In the genomic region with DNA sequence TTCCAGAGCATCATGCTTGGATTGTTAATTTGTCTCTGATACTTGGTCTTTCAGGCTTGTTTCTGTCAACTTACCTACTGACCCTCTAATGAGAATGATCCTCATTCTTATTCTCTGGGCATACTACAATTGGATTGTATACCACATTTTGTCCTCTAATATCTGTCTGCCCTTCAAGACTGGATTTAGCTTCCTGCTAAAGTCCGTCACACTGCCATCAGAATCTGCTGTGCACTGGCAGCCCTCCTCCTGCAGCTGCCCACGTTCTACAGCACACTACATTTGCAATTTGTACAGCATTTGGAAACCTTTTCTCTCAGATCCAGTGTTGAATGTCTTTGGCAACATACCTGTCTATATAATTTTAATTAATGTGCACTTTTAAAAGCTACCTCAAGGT, we compare ENCODE assay signal across 33 cellular contexts.
"Had no signal": no experiment of that assay in that cellular context is flagged by ENCODE, and none has a peak within 500 bp of the region (broad histone marks: within the 10 kb centered on the region; RNA-seq: fewer than 3 reads in every experiment).

No MANE protein-coding gene starts in this region.

- DNase-seq: Karpas-422, Kasumi-1, MG63, MM.1S, MV-4-11, NCI-H1048, NCI-H1092, NCI-H1092 treated with DMSO at 0.1 percent for 48 hours, NCI-H1105, NCI-H1105 treated with DMSO at 0.1 percent for 48 hours, NCI-H1417, NCI-H1417 treated with DMSO at 0.1 percent for 48 hours, NCI-H1436, NCI-H1436 treated with DMSO at 0.1 percent for 48 hours, NCI-H146, NCI-H1694, NCI-H1694 treated with DMSO at 0.1 percent for 48 hours, NCI-H187, NCI-H187 treated with DMSO at 0.1 percent for 48 hours, NCI-H1930, NCI-H2029, NCI-H2029 treated with DMSO at 0.1 percent for 48 hours, NCI-H2081, NCI-H2081 treated with DMSO at 0.1 percent for 48 hours, NCI-H2107, NCI-H2171, NCI-H2171 treated with DMSO at 0.1 percent for 48 hours, NCI-H2227 treated with DMSO at 0.1 percent for 48 hours, NCI-H226, NCI-H345, NCI-H446, NCI-H446 treated with DMSO at 0.1 percent for 48 hours, NCI-H510A had no signal
